Comparison of ENCODE assay signal across 8 cellular contexts in the genomic region with DNA sequence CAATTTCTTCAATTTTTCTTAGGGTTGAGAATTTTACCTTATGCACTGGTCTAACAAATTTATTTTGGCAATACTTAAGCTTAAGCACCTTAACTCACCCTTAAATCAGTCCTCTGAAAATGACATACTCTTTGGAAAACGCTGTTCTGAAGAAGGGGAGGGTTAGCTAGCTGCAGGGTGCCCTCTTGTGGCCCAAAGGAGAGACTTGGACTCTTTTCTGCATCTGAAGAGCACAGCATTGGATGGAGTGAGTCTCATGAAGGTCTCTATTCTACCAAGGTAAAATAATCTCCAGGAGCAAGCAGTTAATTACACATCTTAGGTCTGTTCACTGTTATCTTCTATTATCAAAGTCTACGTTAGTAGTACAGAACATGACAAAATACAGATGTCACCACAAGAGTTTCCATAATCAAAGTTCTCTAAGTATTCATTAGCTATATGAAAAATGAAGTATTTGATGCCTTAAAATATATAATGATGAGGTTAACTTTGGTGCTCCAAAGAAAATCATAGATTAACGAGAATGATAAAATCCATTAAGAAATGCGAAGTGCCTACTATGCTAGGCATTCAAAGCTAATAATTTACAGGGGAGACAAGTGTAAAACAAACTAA. TPM values are rescaled to one million over a fixed set of nuclear protein-coding genes. Genes with fewer than 3 reads are reported as not detected.
A peak's percentile ranks its signal among the peaks of the same experiment; 100 is the strongest.
DNase-seq lines count a peak whose midpoint lies in the region; ATAC-seq and TF ChIP-seq lines count a peak whose summit lies in the region.

No MANE protein-coding gene starts in this region.

- H3K18ac ChIP-seq in neuronal stem cell (ENCODE audit: low read length): no peak overlapping the region

- no peaks in the 10 kb centered on the region for H3K79me1 ChIP-seq in neuronal stem cell (ENCODE audit: low read depth, low read length)

- no peak overlapping the region for H4K8ac ChIP-seq in neuronal stem cell (ENCODE audit: low read depth, low read length)

- no peak overlapping the region for H3K14ac ChIP-seq in neuronal stem cell (ENCODE audit: low read length)

- DNase-seq in A172 (ENCODE audit: low spot score) (peak; percentile 62), GM06990 (ENCODE audit: extremely low read depth, insufficient read length) (no peak), NCI-H345 treated with DMSO at 0.1 percent for 48 hours (lab: John Stamatoyannopoulos, UW; ENCODE audit: unreplicated experiment) (peak; percentile 54), activated T-cell treated with anti-CD3 and anti-CD28 coated beads for 24 hours (ENCODE audit: low read depth) (peak; percentile 26), fibroblast of peridontal ligament (ENCODE audit: extremely low read depth) (peak; percentile 71), neuronal stem cell (ENCODE audit: low spot score) (peak; percentile 14)

- peaks cover 3 to 9% of the 10 kb centered on the region in 2 donors for H3K4me1 ChIP-seq in neuronal stem cell (ENCODE audit: control insufficient read depth in 2 of 2, insufficient read depth in 1 of 2, low read depth in 1 of 2, low read length in 2 of 2)

- H3K4me3 ChIP-seq in GM06990 (replicated peaks; ENCODE audit: low read depth, low read length) (no peak overlapping the region), neuronal stem cell (ENCODE audit: low read length in 2 of 2) (no peak overlapping the region)

- H4K91ac ChIP-seq in neuronal stem cell (ENCODE audit: low read depth, low read length, poor library complexity): no peak overlapping the region

- ATAC-seq in HG03060 (IDR thresholded peaks at IDR 0.05; ENCODE audit: low read depth, unreplicated experiment): peak; percentile 73
- ATAC-seq in HG03571 (IDR thresholded peaks at IDR 0.05; ENCODE audit: unreplicated experiment): no peak

- no peak overlapping the region for H2BK120ac ChIP-seq in neuronal stem cell (ENCODE audit: low read depth, low read length)

- no peak overlapping the region for H2AFZ ChIP-seq in neuronal stem cell (ENCODE audit: low read length)

- no peak overlapping the region for H2BK12ac ChIP-seq in neuronal stem cell (ENCODE audit: low read length)

- no peak overlapping the region for H3K4ac ChIP-seq in neuronal stem cell (ENCODE audit: low read length)

- no peak overlapping the region for H3K4me2 ChIP-seq in neuronal stem cell (ENCODE audit: insufficient read depth, low read length, poor library complexity, severe bottlenecking)

- H3K9ac ChIP-seq in neuronal stem cell (ENCODE audit: low read depth, low read length, poor library complexity): no peak overlapping the region

- H3K9me3 ChIP-seq in neuronal stem cell (replicated peaks in 1 of 2; ENCODE audit: control insufficient read depth in 2 of 2, insufficient read depth in 1 of 2, low read depth in 1 of 2, low read length in 2 of 2): peaks cover 0 to 13% of the 10 kb centered on the region in 2 donors

- H3K27ac ChIP-seq in neuronal stem cell (replicated peaks; ENCODE audit: low read length): no peak overlapping the region

- H2BK15ac ChIP-seq in neuronal stem cell (ENCODE audit: low read length): no peak overlapping the region

- no peak overlapping the region for H2BK5ac ChIP-seq in neuronal stem cell (ENCODE audit: low read length)

- no peak overlapping the region for H3K23ac ChIP-seq in neuronal stem cell (ENCODE audit: low read depth, low read length, poor library complexity)

- H2AK5ac ChIP-seq in neuronal stem cell (ENCODE audit: low read depth, low read length): no peak overlapping the region

- H3K27me3 ChIP-seq in GM06990 (replicated peaks; ENCODE audit: control insufficient read depth, insufficient read depth, low read length) (no peaks in the 10 kb centered on the region), neuronal stem cell (ENCODE audit: control insufficient read depth in 3 of 3, insufficient read depth in 3 of 3, low read depth in 1 of 3, low read length in 3 of 3) (no peaks in the 10 kb centered on the region)

- TF ChIP-seq CTCF in GM06990 (IDR thresholded peaks at IDR 0.05; ENCODE audit: insufficient read depth, low read length, poor library complexity, severe bottlenecking): peak; percentile 88

- WGBS in neuronal stem cell (ENCODE audit: extremely low coverage in 2 of 2, insufficient read length in 2 of 2, insufficient replicate concordance in 1 of 2), 2 donors: no CpG with 5 or more reads among the region's 4 CpGs

- peaks cover 3% of the 10 kb centered on the region for H3K36me3 ChIP-seq in GM06990 (ENCODE audit: control insufficient read depth, insufficient read depth, low read length)
- peaks cover 4 to 92% of the 10 kb centered on the region in 2 donors for H3K36me3 ChIP-seq in neuronal stem cell (replicated peaks in 1 of 2; ENCODE audit: control insufficient read depth in 2 of 2, insufficient read depth in 2 of 2, low read length in 2 of 2)

RNA-seq across cellular contexts. Expression of a gene that starts 24.4 kb away (rescaled TPM):
- 19.4 and 19.7 TPM in 2 replicates for total RNA-seq in A172 (2014; rRNA removed; shearing (Covaris generic))
- polyA plus RNA-seq in neuronal stem cell (2013, experiment 1 of 2): 43.5 TPM
- 45.1 TPM for polyA plus RNA-seq in neuronal stem cell (2013, experiment 2 of 2)
